In the genomic region with DNA sequence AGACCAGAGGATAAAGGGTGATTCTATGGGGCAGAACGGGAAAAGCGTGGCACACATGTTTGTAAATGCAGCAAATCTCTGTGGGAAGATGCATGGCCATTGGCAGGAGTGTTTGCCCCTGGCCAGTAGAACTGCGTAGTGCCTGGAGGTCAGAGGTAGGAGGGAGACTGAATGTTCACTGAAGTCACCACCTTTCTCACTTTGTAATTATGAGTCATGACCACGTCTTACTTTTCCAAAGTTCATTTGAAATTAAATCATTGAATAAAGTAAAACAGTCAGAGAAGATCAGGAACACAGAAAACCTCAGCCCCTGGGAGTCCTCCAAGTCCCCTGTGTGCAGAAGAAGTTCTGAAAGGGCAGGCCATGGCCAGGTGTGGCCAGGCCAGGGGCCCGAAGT, we compare ENCODE assay signal across 31 cellular contexts. TPM values are rescaled to one million over a fixed set of nuclear protein-coding genes. Genes with fewer than 3 reads are reported as not detected.
DNase-seq lines count a peak whose midpoint lies in the region; ATAC-seq, FAIRE-seq and TF ChIP-seq lines count a peak whose summit lies in the region.
"Had no signal": no experiment of that assay in that cellular context is flagged by ENCODE, and none has a peak within 500 bp of the region (broad histone marks: within the 10 kb centered on the region; RNA-seq: fewer than 3 reads in every experiment).

No MANE protein-coding gene starts in this region.

- no peaks in the 10 kb centered on the region for H3K27me3 ChIP-seq in GM23248 (replicated peaks; ENCODE audit: insufficient read depth)
- H3K27me3 ChIP-seq in K562 (ENCODE audit: control insufficient read depth in 2 of 2, insufficient read depth in 2 of 2, low read length in 2 of 2) = peaks cover 32 to 71% of the 10 kb centered on the region in 2 experiments; a peak in 4 of 5 replicates
- no peaks in the 10 kb centered on the region for H3K27me3 ChIP-seq in osteoblast (ENCODE audit: insufficient read depth, low read length)
- no peaks in the 10 kb centered on the region for H3K27me3 ChIP-seq in suprapubic skin
- peaks cover 0 to 14% (median 0%) of the 10 kb centered on the region in 9 donors for H3K27me3 ChIP-seq in heart left ventricle
- H3K27me3 ChIP-seq: body of pancreas, gastroesophageal sphincter, right atrium auricular region, vagina had no signal

- H3K9me1 ChIP-seq in K562 (ENCODE audit: control insufficient read depth, insufficient read depth, low read length) = no peaks in the 10 kb centered on the region

- H3K9me2 ChIP-seq in GM23248 (ENCODE audit: insufficient read depth) = no peaks in the 10 kb centered on the region

- no peak for ATAC-seq in K562
- ATAC-seq in heart left ventricle = no peak
- ATAC-seq: body of pancreas, gastroesophageal sphincter, left lobe of liver had no signal

- TF ChIP-seq RAD21 in K562 (CRISPR knock-in tag; conservative IDR thresholded peaks at IDR 0.05 in 1 of 2, IDR thresholded peaks at IDR 0.05 in 1 of 2) = no peak

- DNase-seq in GM23248 (peak; percentile 56), RCC 7860 (ENCODE audit: low spot score) (peak; percentile 36), K562 (ENCODE audit: extremely low read depth in 1 of 4, low spot score in 3 of 4) (no peak), osteoblast (ENCODE audit: insufficient read length, low spot score, missing footprints) (peak; percentile 62), suprapubic skin (ENCODE audit: low spot score in 2 of 2) (no peak), hypothalamus (lab: John Stamatoyannopoulos, UW) (no peak), heart left ventricle (no peak)
- DNase-seq: activated CD8-positive, alpha-beta memory T cell treated with anti-CD3 and anti-CD28 coated beads for 24 hours; activated gamma-delta T cell; activated T-cell treated with anti-CD3 and anti-CD28 coated beads, Interleukin-2, amount 50 U/mL, for 1 hour; body of pancreas; DMS53; H7; hippocampal formation; immature natural killer cell; NCI-H1436; NCI-H2081; NCI-H524 treated with DMSO at 0.1 percent for 48 hours; SHP77 treated with DMSO at 0.1 percent for 48 hours; small intestine; stimulated activated naive CD4-positive, alpha-beta T cell treated with Interleukin-2 at 50 U/mL for 16 hours had no signal

- H3K9me3 ChIP-seq in GM23248 (ENCODE audit: low read depth) (no peaks in the 10 kb centered on the region), K562 (replicated peaks; ENCODE audit: control insufficient read depth, insufficient read depth, low read depth, low read length) (no peaks in the 10 kb centered on the region), osteoblast (ENCODE audit: low read depth, low read length) (no peaks in the 10 kb centered on the region), suprapubic skin (no peaks in the 10 kb centered on the region), heart left ventricle (no peaks in the 10 kb centered on the region)
- H3K9me3 ChIP-seq: BLaER1, body of pancreas, gastroesophageal sphincter, right atrium auricular region, thoracic aorta, vagina had no signal

- intact Hi-C loops in K562 (cut with micrococcal nuclease) (no loop called here), heart left ventricle (cut with DNase I) (no loop called here)

- H3K27ac ChIP-seq in GM23248 = 0 out of 2 replicates have a peak overlapping the region, but pooled peaks have one; percentile 22
- H3K27ac ChIP-seq in K562 (ENCODE audit: extremely low read depth, low read depth, low read length) = no peak overlapping the region
- no peak overlapping the region for H3K27ac ChIP-seq in osteoblast (ENCODE audit: low read depth, low read length)
- no peak overlapping the region for H3K27ac ChIP-seq in suprapubic skin
- H3K27ac ChIP-seq in heart left ventricle = no peak overlapping the region
- H3K27ac ChIP-seq: BLaER1, body of pancreas, gastroesophageal sphincter, KMS-11, parathyroid adenoma, right atrium auricular region, thoracic aorta, vagina had no signal

- no peaks in the 10 kb centered on the region for H3K79me2 ChIP-seq in GM23248 (ENCODE audit: insufficient read depth)
- H3K79me2 ChIP-seq in K562 (ENCODE audit: control insufficient read depth, insufficient read depth, low read length) = no peaks in the 10 kb centered on the region
- peaks cover 21% of the 10 kb centered on the region for H3K79me2 ChIP-seq in osteoblast (ENCODE audit: insufficient read depth, low read length)
- H3K79me2 ChIP-seq: parathyroid adenoma had no signal

- H3K4me1 ChIP-seq in GM23248 (ENCODE audit: insufficient read depth) (peaks cover 37% of the 10 kb centered on the region), K562 (replicated peaks in 1 of 2; ENCODE audit: control insufficient read depth in 2 of 2, insufficient read depth in 2 of 2, low read length in 2 of 2) (peaks cover 13 to 20% of the 10 kb centered on the region in 2 experiments), osteoblast (ENCODE audit: insufficient read depth, low read length) (peaks cover 55% of the 10 kb centered on the region), suprapubic skin (peaks cover 32% of the 10 kb centered on the region), heart left ventricle (peaks cover 0 to 20% (median 14%) of the 10 kb centered on the region in 12 donors)

- no peak for TF ChIP-seq POLR2A in K562 (conservative IDR thresholded peaks at IDR 0.05)
- TF ChIP-seq POLR2A in suprapubic skin (IDR thresholded peaks at IDR 0.05) = no peak
- no peak for TF ChIP-seq POLR2A in heart left ventricle (IDR thresholded peaks at IDR 0.05)

- CTCF ChIA-PET in K562 (lab: Yijun Ruan, JAX; ENCODE audit: low intra/inter-chr PET ratio) = no interaction called here

- peaks cover 28% of the 10 kb centered on the region for H3F3A ChIP-seq in GM23248 (ENCODE audit: insufficient read depth)

- H3K4me2 ChIP-seq in GM23248 (ENCODE audit: unreplicated experiment) = no peak overlapping the region
- no peak overlapping the region for H3K4me2 ChIP-seq in K562 (ENCODE audit: insufficient read depth, low read length)
- no peak overlapping the region for H3K4me2 ChIP-seq in osteoblast (ENCODE audit: insufficient read depth, low read length)
- H3K4me2 ChIP-seq: BLaER1, KMS-11 had no signal

- BruUV-seq in K562 (replicated peaks; lab: Mats Ljungman, UMichigan) = no TSS peak

- H4K20me1 ChIP-seq in GM23248 (ENCODE audit: insufficient read depth) = no peaks in the 10 kb centered on the region
- H4K20me1 ChIP-seq in K562 (replicated peaks; ENCODE audit: control insufficient read depth, insufficient read depth, low read length) = no peaks in the 10 kb centered on the region
- no peaks in the 10 kb centered on the region for H4K20me1 ChIP-seq in osteoblast (ENCODE audit: insufficient read depth, low read length)
- H4K20me1 ChIP-seq: BLaER1 had no signal

- H3K36me3 ChIP-seq in GM23248 (ENCODE audit: low read depth) = no peaks in the 10 kb centered on the region
- no peaks in the 10 kb centered on the region for H3K36me3 ChIP-seq in K562 (ENCODE audit: control insufficient read depth, insufficient read depth, low read length)
- no peaks in the 10 kb centered on the region for H3K36me3 ChIP-seq in osteoblast (ENCODE audit: insufficient read depth, low read length)
- peaks cover 6% of the 10 kb centered on the region for H3K36me3 ChIP-seq in suprapubic skin
- H3K36me3 ChIP-seq in heart left ventricle = no peaks in the 10 kb centered on the region
- H3K36me3 ChIP-seq: BLaER1, gastroesophageal sphincter, right atrium auricular region, thoracic aorta, vagina had no signal

- TF ChIP-seq EP300 in K562 (IDR thresholded peaks at IDR 0.05; ENCODE audit: low read length) (no peak), suprapubic skin (IDR thresholded peaks at IDR 0.05) (no peak)

- TF ChIP-seq CTCF in K562 (IDR thresholded peaks at IDR 0.05 in 2 of 3, conservative IDR thresholded peaks at IDR 0.05 in 1 of 3; ENCODE audit: insufficient read depth in 2 of 3, low read depth in 1 of 3, low read length in 3 of 3) (no peak), osteoblast (IDR thresholded peaks at IDR 0.05; ENCODE audit: extremely low read depth, low read depth, low read length) (no peak), suprapubic skin (IDR thresholded peaks at IDR 0.05) (no peak), heart left ventricle (IDR thresholded peaks at IDR 0.05) (no peak)

- H2AFZ ChIP-seq in GM23248 (no peak overlapping the region), K562 (ENCODE audit: low read depth, low read length) (no peak overlapping the region), osteoblast (ENCODE audit: low read length) (no peak overlapping the region)
- H2AFZ ChIP-seq: parathyroid adenoma had no signal

- POLR2A ChIA-PET in K562 (lab: Yijun Ruan, JAX) = interaction anchor here (0.8 to 1.4 kb wide), 2 partner anchors 9 to 22 kb away, joined by 3 to 5 read pairs; no protein-coding TSS in a partner anchor

- 33 to 43% methylated on average over 5 of the region's 5 CpGs for WGBS in GM23248 (ENCODE audit: low coverage in 1 of 2, low lambda C conversion rate in 2 of 2, missing lambda C conversion rate in 2 of 2), 2 experiments
- 20% methylated on average over 5 of the region's 5 CpGs for WGBS in K562 (ENCODE audit: insufficient coverage, low coverage, missing lambda C conversion rate)
- whole genome bisulfite sequencing in suprapubic skin = 83% methylated on average over 5 of the region's 5 CpGs
- 87 to 89% (median 88%) methylated on average over 5 of the region's 5 CpGs for WGBS in heart left ventricle, 4 donors

- no peak for FAIRE-seq in RCC 7860 (lab: Jason Lieb, UNC)
- no peak for FAIRE-seq in K562 (lab: Jason Lieb, UNC)
- FAIRE-seq: GM12892, HTR-8/SVneo, small intestine had no signal

- in situ Hi-C loops in GM23248 (cut with MboI) = no loop called here
- in situ Hi-C loops in K562 (cut with MboI) = no loop called here

- H3K4me3 ChIP-seq in GM23248 = no peak overlapping the region
- no peak overlapping the region for H3K4me3 ChIP-seq in K562
- H3K4me3 ChIP-seq in osteoblast (ENCODE audit: insufficient read depth, low read length) = no peak overlapping the region
- H3K4me3 ChIP-seq in suprapubic skin = no peak overlapping the region
- no peak overlapping the region for H3K4me3 ChIP-seq in heart left ventricle
- H3K4me3 ChIP-seq: BLaER1, body of pancreas, gastroesophageal sphincter, right atrium auricular region, thoracic aorta, vagina had no signal

- no peak overlapping the region for H3K9ac ChIP-seq in GM23248
- no peak overlapping the region for H3K9ac ChIP-seq in K562 (ENCODE audit: insufficient read depth in 1 of 2, low read depth in 2 of 2, low read length in 2 of 2)
- H3K9ac ChIP-seq: BLaER1, KMS-11, parathyroid adenoma had no signal

RNA-seq across cellular contexts. Expression of a gene that starts 4.6 kb away (rescaled TPM):
- total RNA-seq in GM23248 (2014; rRNA removed; shearing (Covaris generic)) = 8.3 and 12.6 TPM in 2 replicates
- polyA plus RNA-seq in GM23248 (2016; fragmentation: Nextera tagmentation; extraction: Ambion mirVana) (22.0 and 22.4 TPM in 2 replicates), K562 (2011; rRNA removed) (0.05 and 0.13 TPM in 2 replicates), K562 (2014; fragmentation: Illumina TruSeq; extraction: Trizol) (0.11 TPM in 1 of 2 replicates, not detected in the other), K562 (2014; fragmentation: Nextera tagmentation; extraction: Ambion mirVana) (not detected), K562 (2014; rRNA removed) (not detected in 2 replicates), heart left ventricle (1 to 10 TPM; 1.5 to 2.7 TPM)
- total RNA-seq in K562 (2011; cell fraction: chromatin; rRNA removed; ENCODE audit: low replicate concordance) = 0.28 TPM in 1 of 2 replicates, not detected in the other
- total RNA-seq in K562 (2011; cell fraction: nucleolus; rRNA removed) = not detected in 2 replicates
- total RNA-seq in K562 (2011; cell fraction: nucleoplasm; rRNA removed) = 0.22 TPM in 1 of 2 replicates, not detected in the other
- total RNA-seq in K562 (2014; rRNA removed) (0.08 TPM in 1 of 2 replicates, not detected in the other), K562 (2014; rRNA removed; fragmentation: Illumina TruSeq; extraction: Trizol) (not detected in 2 replicates), K562 (2015; rRNA removed; fragmentation: Illumina TruSeq; extraction: Trizol) (not detected in 2 replicates), K562 (2021) (not detected in 2 replicates), osteoblast (70.9 and 115 TPM in 2 replicates), suprapubic skin (10 to 100 TPM; 21.8 to 38.8 (median 24.0) TPM), heart left ventricle (1 to 10 TPM in 4 of 9 donors, under 1 TPM in 5; 0.30 to 3.0 (median 0.83) TPM)
- 0.21 and 0.25 TPM in 2 replicates for polyA plus RNA-seq in K562 (2011; cell fraction: cytosol; rRNA removed)
- polyA plus RNA-seq in K562 (2011; cell fraction: nucleus; rRNA removed) = 0.07 TPM in 1 of 2 replicates, not detected in the other
- polyA plus RNA-seq in K562 (2012) = 0.10 and 0.30 TPM in 2 replicates
- polyA minus RNA-seq in K562 (2011; rRNA and poly(A)+ RNA removed) = 0.09 and 0.18 TPM in 2 replicates
- 0.76 and 1.2 TPM in 2 replicates for polyA minus RNA-seq in K562 (2011; cell fraction: cytosol; rRNA and poly(A)+ RNA removed)
- polyA minus RNA-seq in K562 (2011; cell fraction: nucleus; rRNA and poly(A)+ RNA removed) = 0.33 and 0.40 TPM in 2 replicates
- total RNA-seq: left lobe of liver had no signal
- polyA plus RNA-seq: immature natural killer cell had no signal

RNA-seq across cellular contexts. Expression of a gene that starts 54.7 kb away (rescaled TPM):
- 47.6 and 55.1 TPM in 2 replicates for total RNA-seq in GM23248 (2014; rRNA removed; shearing (Covaris generic))
- polyA plus RNA-seq in GM23248 (2016; fragmentation: Nextera tagmentation; extraction: Ambion mirVana) (34.5 and 37.9 TPM in 2 replicates), K562 (2011; rRNA removed) (28.9 and 36.5 TPM in 2 replicates), K562 (2014; fragmentation: Illumina TruSeq; extraction: Trizol) (24.6 and 27.0 TPM in 2 replicates), K562 (2014; fragmentation: Nextera tagmentation; extraction: Ambion mirVana) (1 to 10 TPM; 4.2 to 6.9 TPM), K562 (2014; rRNA removed) (28.1 and 29.2 TPM in 2 replicates), heart left ventricle (10 to 100 TPM in 1 of 2 donors, 1 to 10 TPM in 1; 7.3 to 20.7 TPM)
- 77.2 and 131 TPM in 2 replicates for total RNA-seq in K562 (2011; cell fraction: chromatin; rRNA removed; ENCODE audit: low replicate concordance)
- 102 and 116 TPM in 2 replicates for total RNA-seq in K562 (2011; cell fraction: nucleolus; rRNA removed)
- total RNA-seq in K562 (2011; cell fraction: nucleoplasm; rRNA removed) = 91.4 and 101 TPM in 2 replicates
- total RNA-seq in K562 (2014; rRNA removed) (21.5 and 24.5 TPM in 2 replicates), K562 (2014; rRNA removed; fragmentation: Illumina TruSeq; extraction: Trizol) (23.4 and 23.9 TPM in 2 replicates), K562 (2015; rRNA removed; fragmentation: Illumina TruSeq; extraction: Trizol) (23.7 and 25.4 TPM in 2 replicates), K562 (2021) (28.6 and 28.7 TPM in 2 replicates), osteoblast (27.5 and 31.5 TPM in 2 replicates), suprapubic skin (10 to 100 TPM; 18.0 to 24.5 (median 20.8) TPM), heart left ventricle (10 to 100 TPM in 8 of 9 donors, 1 to 10 TPM in 1; 9.4 to 16.1 (median 13.0) TPM)
- polyA plus RNA-seq in K562 (2011; cell fraction: cytosol; rRNA removed) = 28.1 and 29.3 TPM in 2 replicates
- 23.9 and 27.6 TPM in 2 replicates for polyA plus RNA-seq in K562 (2011; cell fraction: nucleus; rRNA removed)
- 19.3 and 22.5 TPM in 2 replicates for polyA plus RNA-seq in K562 (2012)
- polyA minus RNA-seq in K562 (2011; rRNA and poly(A)+ RNA removed) = 27.4 and 40.5 TPM in 2 replicates
- polyA minus RNA-seq in K562 (2011; cell fraction: cytosol; rRNA and poly(A)+ RNA removed) = 11.3 and 14.8 TPM in 2 replicates
- 19.0 and 21.8 TPM in 2 replicates for polyA minus RNA-seq in K562 (2011; cell fraction: nucleus; rRNA and poly(A)+ RNA removed)

Comparison
In these comparisons a context has a peak if more than half of its experiments do, and no peak if none do; other contexts are left out.
1. DNase-seq: peak in GM23248 (single experiment), RCC 7860 (single experiment) and osteoblast (single experiment); none in K562 (0 of 4), suprapubic skin (0 of 2), hypothalamus (0 of 51) and heart left ventricle (0 of 5).